In genomic region chr13:79258489-79258888, GRCh38 we compare ENCODE assay signal across 2 cellular contexts.
TF ChIP-seq lines count a peak whose summit lies in the region.

No MANE protein-coding gene starts in this region.

TF ChIP-seq in GM23338, 12 proteins besides CTCF, POLR2A, EP300 and RAD21 (continued from another document):
- TF ChIP-seq ETS1 (IDR thresholded peaks at IDR 0.05) (no peak), ZNF114 (CRISPR knock-in tag; IDR thresholded peaks at IDR 0.05) (no peak), ZNF331 (CRISPR knock-in tag; IDR thresholded peaks at IDR 0.05; ENCODE audit: low read depth) (no peak)

TF ChIP-seq in GM12878, 131 proteins besides CTCF, POLR2A, EP300 and RAD21 (continued from another document):
- no peak for TF ChIP-seq ZNF592 (IDR thresholded peaks at IDR 0.05)
- TF ChIP-seq SPI1 (IDR thresholded peaks at IDR 0.05; ENCODE audit: borderline replicate concordance, insufficient read depth, low read depth, low read length) = peak; percentile 57; the same call in 1 of the 2 replicates
- no peak for TF ChIP-seq NFXL1 (IDR thresholded peaks at IDR 0.05; ENCODE audit: borderline replicate concordance)
- TF ChIP-seq FOXM1 (IDR thresholded peaks at IDR 0.05; ENCODE audit: low read depth, low read length) = no peak
- TF ChIP-seq ZBTB4 (CRISPR knock-in tag; IDR thresholded peaks at IDR 0.05) = no peak
- peak in 1 of 2 experiments; percentile 73; a peak in 1 of 4 replicates for TF ChIP-seq CEBPB (IDR thresholded peaks at IDR 0.05; ENCODE audit: borderline replicate concordance in 1 of 2, low read depth in 2 of 2, low read length in 2 of 2)
- TF ChIP-seq PRDM15 (CRISPR knock-in tag; IDR thresholded peaks at IDR 0.05) = no peak
TF ChIP-seq in GM12878: peak in this region for 2.
